26 cellular contexts compared by ENCODE assay signal in genomic region chr6:87875781-87876180, GRCh38.
"Had no signal": no experiment of that assay in that cellular context is flagged by ENCODE, and none has a peak within 500 bp of the region (broad histone marks: within the 10 kb centered on the region; RNA-seq: fewer than 3 reads in every experiment).

No MANE protein-coding gene starts in this region.

- FAIRE-seq: K562, TTC549 had no signal

- H3K4me1 Mint-ChIP-seq: activated CD4-positive, alpha-beta T cell treated with anti-CD3 and anti-CD28 coated beads, Interleukin-2, amount 10 ng/mL, durations not matched to agents 24 days and 14 days had no signal

- H3K27ac ChIP-seq: adrenal gland, SJCRH30, SK-N-MC had no signal

- H3K4me1 ChIP-seq: adrenal gland had no signal

- H3K4me3 ChIP-seq: adrenal gland, K562, SJCRH30, SK-N-MC had no signal

- DNase-seq: activated CD4-positive, alpha-beta T cell treated with anti-CD3 and anti-CD28 coated beads, Interleukin-2, amount 10 ng/mL, durations not matched to agents 24 days and 14 days; activated CD4-positive, alpha-beta T cell treated with anti-CD3 and anti-CD28 coated beads, Interleukin-2, amount 50 U/mL, for 4 hours; activated CD8-positive, alpha-beta T cell treated with anti-CD3 and anti-CD28 coated beads for 36 hours; activated gamma-delta T cell; activated naive CD4-positive, alpha-beta T cell treated with anti-CD3 and anti-CD28 coated beads for 36 hours; activated T-cell treated with anti-CD3 and anti-CD28 coated beads, Interleukin-2, amount 50 U/mL, for 24 hours; central memory CD4-positive, alpha-beta T cell; NCI-H1105; NCI-H1417 treated with DMSO at 0.1 percent for 48 hours; NCI-H1694; NCI-H1930; NCI-H2081 treated with DMSO at 0.1 percent for 48 hours; NCI-H345; NCI-H526; NCI-H748 treated with DMSO at 0.1 percent for 48 hours; NK-92 treated with Interleukin-12 subunit alpha and Interleukin-12 subunit beta, amount 100 ng/mL, for 24 hours; SHP77; SJCRH30 had no signal

- H3K4me3 Mint-ChIP-seq: activated CD4-positive, alpha-beta T cell treated with anti-CD3 and anti-CD28 coated beads, Interleukin-2, amount 10 ng/mL, durations not matched to agents 24 days and 14 days; activated CD8-positive, alpha-beta T cell treated with anti-CD3 and anti-CD28 coated beads for 36 hours; activated naive CD4-positive, alpha-beta T cell treated with anti-CD3 and anti-CD28 coated beads for 36 hours; activated T-cell treated with anti-CD3 and anti-CD28 coated beads, Interleukin-2, amount 50 U/mL, for 24 hours; brain; T-helper 2 cell treated with Interferon-gamma antibody and Interleukin-4, amounts not matched to agents 5 μg/mL and 100 μg/mL, for 36 hours had no signal

- H3K9me3 ChIP-seq: adrenal gland, SJCRH30 had no signal

- H3K27ac Mint-ChIP-seq: activated CD4-positive, alpha-beta T cell treated with anti-CD3 and anti-CD28 coated beads, Interleukin-2, amount 10 ng/mL, durations not matched to agents 24 days and 14 days; activated CD8-positive, alpha-beta T cell treated with anti-CD3 and anti-CD28 coated beads for 36 hours; activated naive CD4-positive, alpha-beta T cell treated with anti-CD3 and anti-CD28 coated beads for 36 hours; activated naive CD4-positive, alpha-beta T cell treated with anti-CD3 and anti-CD28 coated beads, Interleukin-2, amount 50 U/mL, for 72 hours; activated T-cell treated with anti-CD3 and anti-CD28 coated beads, Interleukin-2, amount 50 U/mL, for 24 hours; activated T-helper 2 cell treated with anti-CD3 and anti-CD28 coated beads, Interferon-gamma antibody, Interleukin-2, Interleukin-4, amounts not matched to agents 10 μg/mL and 5 μg/mL and 100 μg/mL, durations not matched to agents 14 hours and 24 hours and 36 hours; brain; T-helper 2 cell treated with Interferon-gamma antibody and Interleukin-4, amounts not matched to agents 5 μg/mL and 100 μg/mL, for 36 hours had no signal

- H3K36me3 ChIP-seq: adrenal gland, SJCRH30 had no signal

- H3K27me3 ChIP-seq: SJCRH30 had no signal

- ATAC-seq: activated CD8-positive, alpha-beta T cell treated with anti-CD3 and anti-CD28 coated beads for 36 hours; activated naive CD4-positive, alpha-beta T cell treated with anti-CD3 and anti-CD28 coated beads, Interleukin-2, amount 50 U/mL, for 72 hours; K562 had no signal

- H3K36me3 Mint-ChIP-seq: activated naive CD4-positive, alpha-beta T cell treated with anti-CD3 and anti-CD28 coated beads, Interleukin-2, amount 50 U/mL, for 72 hours; brain had no signal
